Comparison of ENCODE assay signal across 8 cellular contexts in the genomic region with DNA sequence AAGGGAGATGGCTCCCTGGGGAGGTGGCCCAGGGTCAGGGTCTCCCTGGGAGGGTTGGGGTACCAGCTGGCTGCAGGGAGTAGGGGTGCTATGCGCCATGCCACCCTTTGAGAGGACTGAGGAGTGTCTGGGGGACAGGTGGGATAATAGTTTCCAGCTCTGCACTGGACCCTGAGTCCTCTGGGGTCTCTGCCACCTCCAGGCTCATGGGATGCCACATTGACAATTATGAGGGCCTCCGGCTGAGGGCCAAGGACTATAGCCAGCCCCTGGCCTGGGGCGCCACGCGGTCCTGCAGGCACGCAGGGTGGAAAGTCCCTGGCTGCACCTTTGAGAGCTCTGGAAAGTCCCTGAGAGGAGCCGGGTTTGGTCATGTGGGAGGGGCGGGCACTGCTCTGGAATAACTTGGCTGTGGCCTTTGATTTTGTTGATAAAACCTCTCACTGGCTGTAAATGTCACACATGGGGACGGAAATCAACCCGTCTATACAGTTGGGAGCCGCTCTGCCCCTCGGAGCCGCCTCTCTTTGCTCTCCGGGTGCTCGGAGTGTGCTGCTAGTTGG. TPM values are rescaled to one million over a fixed set of nuclear protein-coding genes. Genes with fewer than 3 reads are reported as not detected.
DNase-seq lines count a peak whose midpoint lies in the region; ATAC-seq and TF ChIP-seq lines count a peak whose summit lies in the region.

No MANE protein-coding gene starts in this region.

- BruUV-seq in PC-9 (replicated peaks; lab: Mats Ljungman, UMichigan) = no TSS peak

- intact Hi-C loops in CD4-positive, alpha-beta T cell (cut with DNase I, micrococcal nuclease) = loop anchor here (1.0 to 10.0 kb wide), 3 partner anchors 16 to 98 kb away; a partner anchor contains a TSS
- intact Hi-C loops in PC-9 (cut with micrococcal nuclease; ENCODE audit: unreplicated experiment) = loop anchor here (5.0 kb wide), 1 partner anchor 35 kb away; a partner anchor contains a TSS

- H3K4me3 ChIP-seq in PC-9 = peak overlapping the region; percentile 44; the same call in 1 of the 2 replicates
- H3K4me3 ChIP-seq in endodermal cell (ENCODE audit: low read length) = no peak overlapping the region

- H3K36me3 Mint-ChIP-seq in CD4-positive, alpha-beta T cell (ENCODE audit: low read depth) = peaks cover 54% of the 10 kb centered on the region
- peaks cover 45% of the 10 kb centered on the region for H3K36me3 Mint-ChIP-seq in activated naive CD4-positive, alpha-beta T cell treated with anti-CD3 and anti-CD28 coated beads, Interleukin-2, amount 10 ng/mL, durations not matched to agents 7 days and 5 days
- H3K36me3 Mint-ChIP-seq in endodermal cell (ENCODE audit: low read depth) = peaks cover 66% of the 10 kb centered on the region

- WGBS in endodermal cell (ENCODE audit: insufficient coverage in 1 of 2, insufficient read length in 1 of 2), 2 experiments = 95 to 99% methylated on average over 11 to 15 of the region's 15 CpGs

- H3F3A ChIP-seq in PC-9 (ENCODE audit: insufficient read depth, low read depth) = peaks cover 57% of the 10 kb centered on the region

- H3K27ac Mint-ChIP-seq in CD4-positive, alpha-beta T cell = peak overlapping the region; percentile 91
- H3K27ac Mint-ChIP-seq in activated naive CD4-positive, alpha-beta T cell treated with anti-CD3 and anti-CD28 coated beads, Interleukin-2, amount 10 ng/mL, durations not matched to agents 7 days and 5 days = peak overlapping the region; percentile 96
- H3K27ac Mint-ChIP-seq in endodermal cell = no peak overlapping the region

- peak overlapping the region; percentile 67 for H3K4me3 Mint-ChIP-seq in CD4-positive, alpha-beta T cell
- peak overlapping the region; percentile 26 for H3K4me3 Mint-ChIP-seq in activated naive CD4-positive, alpha-beta T cell treated with anti-CD3 and anti-CD28 coated beads, Interleukin-2, amount 10 ng/mL, durations not matched to agents 7 days and 5 days
- no peak overlapping the region for H3K4me3 Mint-ChIP-seq in endodermal cell

- TF ChIP-seq CTCF in CD4-positive, alpha-beta T cell (IDR thresholded peaks at IDR 0.05) = no peak
- TF ChIP-seq CTCF in PC-9 (conservative IDR thresholded peaks at IDR 0.05) (no peak; the same call in 1 of the 2 replicates), endodermal cell (conservative IDR thresholded peaks at IDR 0.05) (no peak)

- POLR2A ChIA-PET in CD4-positive, alpha-beta T cell (lab: Charles Lee) = interaction anchor here (0.6 to 2.3 kb wide), 10 partner anchors 16 to 338 kb away, joined by 3 to 21 read pairs (median 4); a partner anchor contains a TSS
- POLR2A ChIA-PET in PC-9 (lab: Charles Lee; ENCODE audit: unreplicated experiment) = interaction anchor here (0.5 to 1.0 kb wide), 4 partner anchors 16 to 338 kb away, joined by 3 to 19 read pairs (median 6); a partner anchor contains a TSS

- no peak overlapping the region for H2AFZ ChIP-seq in PC-9

- H3K36me3 ChIP-seq in PC-9 (ENCODE audit: low read depth) = peaks cover 17% of the 10 kb centered on the region
- H3K36me3 ChIP-seq in endodermal cell (ENCODE audit: control insufficient read depth, insufficient read depth, low read length) = peaks cover 80% of the 10 kb centered on the region

- peaks cover 35% of the 10 kb centered on the region for H3K4me1 Mint-ChIP-seq in CD4-positive, alpha-beta T cell (ENCODE audit: low read depth)
- H3K4me1 Mint-ChIP-seq in activated naive CD4-positive, alpha-beta T cell treated with anti-CD3 and anti-CD28 coated beads, Interleukin-2, amount 10 ng/mL, durations not matched to agents 7 days and 5 days = peaks cover 40% of the 10 kb centered on the region
- H3K4me1 Mint-ChIP-seq in endodermal cell = no peaks in the 10 kb centered on the region

- H3K9me2 ChIP-seq in PC-9 (ENCODE audit: insufficient read depth) = no peaks in the 10 kb centered on the region

- H3K79me2 ChIP-seq in PC-9 (ENCODE audit: low read depth) = peaks cover 21% of the 10 kb centered on the region

- H3K4me1 ChIP-seq in PC-9 (replicated peaks; ENCODE audit: insufficient read depth) (peaks cover 44% of the 10 kb centered on the region), endodermal cell (ENCODE audit: control insufficient read depth, insufficient read depth, low read length) (no peaks in the 10 kb centered on the region)

- peak overlapping the region; percentile 94 for H3K27ac ChIP-seq in CD4-positive, alpha-beta T cell (ENCODE audit: low read depth, low read length)
- H3K27ac ChIP-seq in PC-9 (peak overlapping the region; percentile 99), endodermal cell (ENCODE audit: low read depth, low read length) (no peak overlapping the region)

- DNase-seq in CD4-positive, alpha-beta T cell = peak; percentile 45 to 85 (median 74)
- peak; percentile 84 to 87 for DNase-seq in PC-9
- DNase-seq in activated naive CD4-positive, alpha-beta T cell treated with anti-CD3 and anti-CD28 coated beads, Interleukin-2, amount 10 ng/mL, durations not matched to agents 7 days and 5 days = peak; percentile 84
- peak; percentile 78 for DNase-seq in hepatic stellate cell (ENCODE audit: low spot score)
- peak; percentile 68 to 83 for DNase-seq in stimulated activated CD4-positive, alpha-beta T cell treated with anti-CD3 and anti-CD28 coated beads, Interleukin-2, amount 100 ng/mL, for 48 hours
- no peak for DNase-seq in endodermal cell
- DNase-seq in cortex of kidney (lab: John Stamatoyannopoulos, UW) = no peak

- H3K27me3 Mint-ChIP-seq in CD4-positive, alpha-beta T cell = no peaks in the 10 kb centered on the region
- H3K27me3 Mint-ChIP-seq in activated naive CD4-positive, alpha-beta T cell treated with anti-CD3 and anti-CD28 coated beads, Interleukin-2, amount 10 ng/mL, durations not matched to agents 7 days and 5 days = no peaks in the 10 kb centered on the region
- H3K27me3 Mint-ChIP-seq in endodermal cell (ENCODE audit: insufficient read depth) = no peaks in the 10 kb centered on the region

- H3K9me3 Mint-ChIP-seq in CD4-positive, alpha-beta T cell = no peaks in the 10 kb centered on the region
- no peaks in the 10 kb centered on the region for H3K9me3 Mint-ChIP-seq in activated naive CD4-positive, alpha-beta T cell treated with anti-CD3 and anti-CD28 coated beads, Interleukin-2, amount 10 ng/mL, durations not matched to agents 7 days and 5 days
- H3K9me3 Mint-ChIP-seq in endodermal cell = no peaks in the 10 kb centered on the region

- H3K27me3 ChIP-seq in CD4-positive, alpha-beta T cell (ENCODE audit: control insufficient read depth, insufficient read depth, low read length) = no peaks in the 10 kb centered on the region
- H3K27me3 ChIP-seq in PC-9 (ENCODE audit: insufficient read depth, low read depth) (no peaks in the 10 kb centered on the region), endodermal cell (ENCODE audit: control insufficient read depth, insufficient read depth, low read length, poor library complexity, severe bottlenecking) (no peaks in the 10 kb centered on the region)

- H3K4me2 ChIP-seq in PC-9 = peak overlapping the region; percentile 85

- CTCF ChIA-PET in CD4-positive, alpha-beta T cell (lab: Charles Lee) = interaction anchor here (0.9 to 1.6 kb wide), 6 partner anchors 16 to 165 kb away, joined by 3 to 14 read pairs (median 6); a partner anchor contains a TSS
- CTCF ChIA-PET in PC-9 (lab: Charles Lee) = no interaction called here
- CTCF ChIA-PET in activated naive CD4-positive, alpha-beta T cell treated with anti-CD3 and anti-CD28 coated beads, Interleukin-2, amount 10 ng/mL, durations not matched to agents 7 days and 5 days (lab: Charles Lee) = interaction anchor here (0.7 to 2.1 kb wide), 5 partner anchors 20 to 116 kb away, joined by 3 to 8 read pairs (median 6); a partner anchor contains a TSS

- no peaks in the 10 kb centered on the region for H4K20me1 ChIP-seq in PC-9 (ENCODE audit: insufficient read depth)

- H3K9ac ChIP-seq in endodermal cell (ENCODE audit: extremely low read depth, low read length, poor library complexity, severe bottlenecking) = no peak overlapping the region

- H3K9me3 ChIP-seq in CD4-positive, alpha-beta T cell (ENCODE audit: control insufficient read depth, low read length) = no peaks in the 10 kb centered on the region
- H3K9me3 ChIP-seq in PC-9 (ENCODE audit: insufficient read depth, low read depth) = no peaks in the 10 kb centered on the region
- no peaks in the 10 kb centered on the region for H3K9me3 ChIP-seq in endodermal cell (ENCODE audit: control insufficient read depth, low read length)

- ATAC-seq in CD4-positive, alpha-beta T cell (ENCODE audit: poor library complexity) = peak; percentile 85
- ATAC-seq in GM21528 (IDR thresholded peaks at IDR 0.05; ENCODE audit: low FRiP score, unreplicated experiment) = peak; percentile 51

RNA-seq across cellular contexts. Expression of a gene that starts 16.0 kb away (rescaled TPM):
- total RNA-seq in CD4-positive, alpha-beta T cell = 10 to 100 TPM; 10.6 to 11.6 TPM
- total RNA-seq in PC-9 (2021) (42.7 and 48.0 TPM in 2 replicates), endodermal cell (10 to 100 TPM; 45.9 to 55.1 TPM)
- polyA plus RNA-seq in endodermal cell (2013, experiment 1 of 2) = 20.1 TPM
- 20.4 TPM for polyA plus RNA-seq in endodermal cell (2013, experiment 2 of 2)

RNA-seq across cellular contexts. Expression of a gene that starts 36.2 kb away (rescaled TPM):
- total RNA-seq in CD4-positive, alpha-beta T cell = 100 to 1,000 TPM; 215 to 220 TPM
- total RNA-seq in PC-9 (2021) (275 and 338 TPM in 2 replicates), endodermal cell (100 to 1,000 TPM; 326 to 339 TPM)
- polyA plus RNA-seq in endodermal cell (2013, experiment 1 of 2) = 226 TPM
- polyA plus RNA-seq in endodermal cell (2013, experiment 2 of 2) = 225 TPM

RNA-seq across cellular contexts. Expression of a gene that starts 42.2 kb away (rescaled TPM):
- 10 to 100 TPM; 41.0 to 41.7 TPM for total RNA-seq in CD4-positive, alpha-beta T cell
- 101 and 125 TPM in 2 replicates for total RNA-seq in PC-9 (2021)
- total RNA-seq in endodermal cell = 10 to 100 TPM; 64.2 to 76.5 TPM
- 50.4 TPM for polyA plus RNA-seq in endodermal cell (2013, experiment 1 of 2)
- polyA plus RNA-seq in endodermal cell (2013, experiment 2 of 2) = 46.9 TPM

RNA-seq across cellular contexts. Expression of a gene that starts 42.7 kb away (rescaled TPM):
- total RNA-seq in CD4-positive, alpha-beta T cell = not detected
- 2.3 and 4.4 TPM in 2 replicates for total RNA-seq in PC-9 (2021)
- 1 to 10 TPM; 1.2 to 1.6 TPM for total RNA-seq in endodermal cell
- polyA plus RNA-seq in endodermal cell (2013, experiment 1 of 2) = not detected
- polyA plus RNA-seq in endodermal cell (2013, experiment 2 of 2) = not detected

RNA-seq across cellular contexts. Expression of a gene that starts 49.7 kb away (rescaled TPM):
- 1 to 10 TPM; 1.3 to 1.5 TPM for total RNA-seq in CD4-positive, alpha-beta T cell
- total RNA-seq in PC-9 (2021) (9.3 and 14.2 TPM in 2 replicates), endodermal cell (1 to 10 TPM; 2.1 to 4.4 TPM)
- 0.85 TPM for polyA plus RNA-seq in endodermal cell (2013, experiment 1 of 2)
- polyA plus RNA-seq in endodermal cell (2013, experiment 2 of 2) = 0.41 TPM

Comparison
In these comparisons a context has a peak if more than half of its experiments do, and no peak if none do; other contexts are left out.
1. DNase-seq: peak in CD4-positive, alpha-beta T cell (10 of 10), PC-9 (2 of 2), activated naive CD4-positive, alpha-beta T cell treated with anti-CD3 and anti-CD28 coated beads, Interleukin-2, amount 10 ng/mL, durations not matched to agents 7 days and 5 days (single experiment), hepatic stellate cell (single experiment) and stimulated activated CD4-positive, alpha-beta T cell treated with anti-CD3 and anti-CD28 coated beads, Interleukin-2, amount 100 ng/mL, for 48 hours (2 of 2); none in endodermal cell (single experiment) and cortex of kidney (single experiment).